In the genomic region with DNA sequence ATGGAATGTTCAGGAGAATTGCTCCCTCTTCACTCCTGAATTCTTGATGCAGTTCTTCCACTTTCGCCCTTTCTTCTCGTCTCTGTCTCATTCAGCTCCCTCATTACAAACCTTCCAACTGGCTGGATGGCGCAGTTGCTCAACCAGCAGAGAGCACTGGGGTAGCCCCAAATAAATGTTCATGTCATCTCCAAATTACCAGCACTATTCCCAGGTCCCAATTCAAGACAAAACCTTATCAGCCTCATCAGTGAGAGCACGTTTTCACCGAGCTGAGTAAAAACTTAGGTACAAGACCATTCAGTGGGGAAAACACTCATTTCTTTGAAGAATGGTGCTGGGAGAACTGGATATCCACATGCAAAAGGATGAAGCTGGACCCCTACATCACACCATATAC, we compare ENCODE assay signal across 35 cellular contexts.
"Had no signal": no experiment of that assay in that cellular context is flagged by ENCODE, and none has a peak within 500 bp of the region (broad histone marks: within the 10 kb centered on the region; RNA-seq: fewer than 3 reads in every experiment).

No MANE protein-coding gene starts in this region.

- H3K9me3 ChIP-seq: MG63 had no signal

- H3K4me3 ChIP-seq: MG63 had no signal

- H3K27me3 ChIP-seq: MG63 had no signal

- DNase-seq: Karpas-422, Kasumi-1, MG63, MM.1S, MV-4-11, NCI-H1048, NCI-H1092, NCI-H1092 treated with DMSO at 0.1 percent for 48 hours, NCI-H1105, NCI-H1105 treated with DMSO at 0.1 percent for 48 hours, NCI-H1417, NCI-H1417 treated with DMSO at 0.1 percent for 48 hours, NCI-H1436, NCI-H1436 treated with DMSO at 0.1 percent for 48 hours, NCI-H146, NCI-H1694, NCI-H1694 treated with DMSO at 0.1 percent for 48 hours, NCI-H187, NCI-H187 treated with DMSO at 0.1 percent for 48 hours, NCI-H1930, NCI-H2029, NCI-H2029 treated with DMSO at 0.1 percent for 48 hours, NCI-H2081, NCI-H2081 treated with DMSO at 0.1 percent for 48 hours, NCI-H2107, NCI-H2171, NCI-H2171 treated with DMSO at 0.1 percent for 48 hours, NCI-H2227 treated with DMSO at 0.1 percent for 48 hours, NCI-H226, NCI-H345, NCI-H446, NCI-H446 treated with DMSO at 0.1 percent for 48 hours, NCI-H510A, NCI-H510A treated with DMSO at 0.1 percent for 48 hours, NCI-H524 had no signal

- H3K36me3 ChIP-seq: MG63 had no signal
